Comparison of ENCODE assay signal across 2 cellular contexts in the genomic region with DNA sequence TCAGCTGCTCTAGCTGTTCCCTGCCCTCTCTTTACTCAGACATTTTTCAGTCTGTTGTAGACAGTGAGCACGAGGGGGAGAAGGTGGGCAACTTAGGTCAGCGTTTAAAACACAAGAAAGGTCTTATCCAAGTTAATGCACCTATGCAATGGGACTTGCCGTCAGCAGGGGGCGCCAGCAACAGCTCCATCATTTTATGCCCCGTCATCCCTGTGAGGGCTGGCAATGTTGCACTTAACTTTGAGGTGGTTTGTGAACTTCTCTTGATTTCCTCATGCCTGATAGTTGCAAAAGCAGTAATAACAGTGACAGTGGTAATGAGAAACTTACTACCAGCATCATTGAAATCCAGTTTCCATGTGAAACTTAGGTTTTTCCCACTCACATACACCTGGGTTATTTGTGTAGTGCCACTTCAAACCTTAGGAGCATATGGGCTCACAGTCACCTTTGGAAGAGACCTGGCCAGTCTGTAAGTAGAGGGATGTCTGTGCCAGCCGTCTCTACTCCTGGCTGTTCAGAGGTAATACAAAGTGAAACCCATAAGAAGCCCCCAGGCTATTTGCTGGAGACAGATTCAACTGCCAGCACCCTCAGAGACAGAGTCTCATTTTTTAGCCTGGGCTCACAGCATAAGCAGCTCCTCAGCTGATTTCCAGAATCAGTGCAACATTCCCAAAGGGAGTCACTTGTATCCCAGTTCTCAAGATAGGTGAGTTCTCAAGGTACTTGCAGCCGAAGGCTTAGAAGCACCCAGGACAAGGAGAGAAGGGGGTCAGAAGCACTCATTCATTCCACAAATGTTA.
A peak's percentile ranks its signal among the peaks of the same experiment; 100 is the strongest.
TF ChIP-seq lines count a peak whose summit lies in the region.

No MANE protein-coding gene starts in this region.

TF ChIP-seq in IMR-90, 13 proteins besides CTCF, POLR2A, EP300 and RAD21:
- TF ChIP-seq MAFK (IDR thresholded peaks at IDR 0.05; ENCODE audit: low read depth, low read length) (peak; percentile 82), BHLHE40 (IDR thresholded peaks at IDR 0.05; ENCODE audit: low read depth, low read length) (no peak), RFX5 (IDR thresholded peaks at IDR 0.05; ENCODE audit: low read depth, low read length) (no peak), RCOR1 (IDR thresholded peaks at IDR 0.05; ENCODE audit: insufficient replicate concordance, low read length) (peak; percentile 37), MAZ (IDR thresholded peaks at IDR 0.05; ENCODE audit: borderline replicate concordance, low read depth, low read length) (no peak; the same call in 1 of the 2 replicates), CHD1 (IDR thresholded peaks at IDR 0.05; ENCODE audit: low read depth, low read length) (no peak), NFE2L2 (IDR thresholded peaks at IDR 0.05; ENCODE audit: low read depth, low read length) (peak; percentile 99), SMC3 (IDR thresholded peaks at IDR 0.05; ENCODE audit: low read depth, low read length) (peak; percentile 70), FOS (IDR thresholded peaks at IDR 0.05; ENCODE audit: low read depth, low read length) (no peak), CEBPB (IDR thresholded peaks at IDR 0.05; ENCODE audit: low read depth, low read length) (peak; percentile 87), MXI1 (IDR thresholded peaks at IDR 0.05; ENCODE audit: borderline replicate concordance, low read depth, low read length) (peak; percentile 27; the same call in 1 of the 2 replicates)
- TF ChIP-seq, protein P1, sequence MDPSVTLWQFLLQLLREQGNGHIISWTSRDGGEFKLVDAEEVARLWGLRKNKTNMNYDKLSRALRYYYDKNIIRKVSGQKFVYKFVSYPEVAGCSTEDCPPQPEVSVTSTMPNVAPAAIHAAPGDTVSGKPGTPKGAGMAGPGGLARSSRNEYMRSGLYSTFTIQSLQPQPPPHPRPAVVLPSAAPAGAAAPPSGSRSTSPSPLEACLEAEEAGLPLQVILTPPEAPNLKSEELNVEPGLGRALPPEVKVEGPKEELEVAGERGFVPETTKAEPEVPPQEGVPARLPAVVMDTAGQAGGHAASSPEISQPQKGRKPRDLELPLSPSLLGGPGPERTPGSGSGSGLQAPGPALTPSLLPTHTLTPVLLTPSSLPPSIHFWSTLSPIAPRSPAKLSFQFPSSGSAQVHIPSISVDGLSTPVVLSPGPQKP (IDR thresholded peaks at IDR 0.05; ENCODE audit: borderline replicate concordance, low read depth, low read length): no peak
- TF ChIP-seq, protein P2, sequence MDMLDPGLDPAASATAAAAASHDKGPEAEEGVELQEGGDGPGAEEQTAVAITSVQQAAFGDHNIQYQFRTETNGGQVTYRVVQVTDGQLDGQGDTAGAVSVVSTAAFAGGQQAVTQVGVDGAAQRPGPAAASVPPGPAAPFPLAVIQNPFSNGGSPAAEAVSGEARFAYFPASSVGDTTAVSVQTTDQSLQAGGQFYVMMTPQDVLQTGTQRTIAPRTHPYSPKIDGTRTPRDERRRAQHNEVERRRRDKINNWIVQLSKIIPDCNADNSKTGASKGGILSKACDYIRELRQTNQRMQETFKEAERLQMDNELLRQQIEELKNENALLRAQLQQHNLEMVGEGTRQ (IDR thresholded peaks at IDR 0.05; ENCODE audit: low read depth, low read length): 0 out of 2 replicates have a peak, but pooled peaks have one; percentile 2

TF ChIP-seq in SK-N-SH, 30 proteins besides CTCF, POLR2A, EP300 and RAD21:
- TF ChIP-seq, protein P3, sequence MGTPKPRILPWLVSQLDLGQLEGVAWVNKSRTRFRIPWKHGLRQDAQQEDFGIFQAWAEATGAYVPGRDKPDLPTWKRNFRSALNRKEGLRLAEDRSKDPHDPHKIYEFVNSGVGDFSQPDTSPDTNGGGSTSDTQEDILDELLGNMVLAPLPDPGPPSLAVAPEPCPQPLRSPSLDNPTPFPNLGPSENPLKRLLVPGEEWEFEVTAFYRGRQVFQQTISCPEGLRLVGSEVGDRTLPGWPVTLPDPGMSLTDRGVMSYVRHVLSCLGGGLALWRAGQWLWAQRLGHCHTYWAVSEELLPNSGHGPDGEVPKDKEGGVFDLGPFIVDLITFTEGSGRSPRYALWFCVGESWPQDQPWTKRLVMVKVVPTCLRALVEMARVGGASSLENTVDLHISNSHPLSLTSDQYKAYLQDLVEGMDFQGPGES (IDR thresholded peaks at IDR 0.05; ENCODE audit: low read depth, low read length): no peak
- TF ChIP-seq SMC3 (IDR thresholded peaks at IDR 0.05; ENCODE audit: low read depth, low read length) (peak; percentile 60), RCOR1 (IDR thresholded peaks at IDR 0.05; ENCODE audit: low read length) (0 out of 2 replicates have a peak, but pooled peaks have one; percentile 19), YY1 (IDR thresholded peaks at IDR 0.05; ENCODE audit: low read depth) (no peak)
